Comparison of ENCODE assay signal across 9 cellular contexts in the genomic region with DNA sequence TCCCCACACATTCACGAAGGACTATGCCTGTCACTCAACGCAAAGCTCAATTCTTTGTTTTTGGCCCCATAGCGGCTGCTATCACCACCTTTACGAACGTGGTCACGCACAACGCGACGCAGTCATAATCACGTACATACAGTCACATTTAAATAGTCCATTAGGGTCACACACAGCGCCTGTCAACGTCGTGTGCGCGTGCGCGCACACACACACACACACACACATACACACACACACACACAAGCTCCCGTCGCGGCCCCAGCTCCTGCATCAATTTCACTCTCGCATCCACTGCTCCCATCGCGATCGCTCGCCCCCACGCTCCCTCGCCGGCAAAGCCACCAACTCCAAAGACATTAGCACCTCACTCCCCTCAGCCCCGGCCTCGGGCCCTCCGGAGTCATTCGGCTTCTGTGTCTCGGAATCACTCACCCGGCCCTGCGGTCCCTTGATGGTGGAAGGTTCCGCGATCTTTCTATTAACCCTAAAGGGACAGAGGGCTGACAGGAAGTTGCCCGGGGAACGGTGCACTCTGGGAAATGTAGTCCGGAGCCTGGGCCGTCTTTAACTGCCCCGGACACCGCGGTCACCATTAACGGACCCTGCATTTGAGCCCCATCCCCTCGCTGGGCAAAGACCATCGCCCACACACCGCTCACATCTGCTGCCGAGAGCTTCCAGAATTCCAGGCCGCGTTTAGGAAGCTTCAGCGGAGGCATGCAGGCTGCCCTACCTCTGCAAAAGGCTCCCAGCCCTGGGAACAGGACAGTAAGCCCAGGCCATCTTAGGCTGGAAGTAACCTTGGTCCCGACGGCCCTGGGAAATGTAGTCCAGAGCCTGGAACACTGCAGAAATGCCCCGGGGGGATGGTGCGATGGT. TPM values are rescaled to one million over a fixed set of nuclear protein-coding genes. Genes with fewer than 3 reads are reported as not detected.
DNase-seq lines count a peak whose midpoint lies in the region; ATAC-seq and TF ChIP-seq lines count a peak whose summit lies in the region.
"Had no signal": no experiment of that assay in that cellular context is flagged by ENCODE, and none has a peak within 500 bp of the region (broad histone marks: within the 10 kb centered on the region; RNA-seq: fewer than 3 reads in every experiment).

A gene (minus strand): TSS at position 486 of the 882 bp plus-strand sequence. CDS start 12,768 bp downstream, outside the sequence.

- peak; percentile 86 for DNase-seq in CD14-positive monocyte (ENCODE audit: low spot score)
- peak; percentile 51 for DNase-seq in NOMO-1 treated with dmso at 0.1 percent for 144 hours (lab: John Stamatoyannopoulos, UW; ENCODE audit: unreplicated experiment)
- DNase-seq in activated T-cell treated with anti-CD3 and anti-CD28 coated beads for 48 hours (ENCODE audit: low read depth) = peak; percentile 76
- peak; percentile 92 to 93 for DNase-seq in erythroblast (lab: John Stamatoyannopoulos, UW)
- peak; percentile 93 for DNase-seq in mucosa of gallbladder (ENCODE audit: low spot score)
- DNase-seq in stimulated activated CD8-positive, alpha-beta memory T cell treated with anti-CD3 and anti-CD28 coated beads, Interleukin-4, amount 100 ng/mL, for 24 hours (ENCODE audit: low read depth) = peak; percentile 69

- ATAC-seq in GM19395 (IDR thresholded peaks at IDR 0.05; ENCODE audit: unreplicated experiment) (peak; percentile 90), HG03565 (IDR thresholded peaks at IDR 0.05; ENCODE audit: unreplicated experiment) (peak; percentile 89)

- H3K27me3 Mint-ChIP-seq in CD14-positive monocyte (ENCODE audit: low read depth in 3 of 3) = no peaks in the 10 kb centered on the region
- H3K27me3 Mint-ChIP-seq: dendritic cell treated with granulocyte-macrophage colony-stimulating factor and Interleukin-4, amounts not matched to agents 40 ng/mL and 50 ng/mL, for 4 days had no signal

- no peak for TF ChIP-seq CTCF in CD14-positive monocyte (IDR thresholded peaks at IDR 0.05)

- no peak within 1 kb of the TSS for H3K27ac Mint-ChIP-seq in CD14-positive monocyte
- H3K27ac Mint-ChIP-seq: dendritic cell treated with granulocyte-macrophage colony-stimulating factor and Interleukin-4, amounts not matched to agents 40 ng/mL and 50 ng/mL, for 4 days had no signal

- H3K9me3 Mint-ChIP-seq in CD14-positive monocyte = peaks cover 17 to 58% (median 50%) of the 10 kb centered on the region in 7 donors

- intact Hi-C loops in CD14-positive monocyte (cut with micrococcal nuclease) = loop anchor here (1.0 to 5.0 kb wide), 5 partner anchors 13 to 311 kb away; a partner anchor contains a TSS

- H3K4me1 Mint-ChIP-seq in CD14-positive monocyte = no peaks in the 10 kb centered on the region

- peak; percentile 74 for TF ChIP-seq POLR2A in erythroblast (IDR thresholded peaks at IDR 0.05; ENCODE audit: low read length)

- H3K4me3 Mint-ChIP-seq in CD14-positive monocyte = no peak within 1 kb of the TSS
- H3K4me3 Mint-ChIP-seq: dendritic cell treated with granulocyte-macrophage colony-stimulating factor and Interleukin-4, amounts not matched to agents 40 ng/mL and 50 ng/mL, for 4 days had no signal

- peaks cover 16 to 24% of the 10 kb centered on the region in 2 donors for H3K36me3 Mint-ChIP-seq in CD14-positive monocyte

RNA-seq across cellular contexts. Expression of the gene that starts here (rescaled TPM):
- polyA plus RNA-seq in CD14-positive monocyte = 1 to 10 TPM; 2.3 to 2.7 TPM
- total RNA-seq in mucosa of gallbladder = 8.7 TPM

Comparison
In these comparisons a context has a peak if more than half of its experiments do, and no peak if none do; other contexts are left out.
1. Peak in every context shown above with its lines: DNase-seq and ATAC-seq.